ENCODE assay signal across 8 cellular contexts in genomic region chr4:56655627-56656345, GRCh38. TPM values are rescaled to one million over a fixed set of nuclear protein-coding genes. Genes with fewer than 3 reads are reported as not detected.
DNase-seq lines count a peak whose midpoint lies in the region; ATAC-seq, FAIRE-seq and TF ChIP-seq lines count a peak whose summit lies in the region.

No MANE protein-coding gene starts in this region.

- in situ Hi-C loops in HepG2 (cut with HindIII; ENCODE audit: extremely low pct_ligation_motif_present, low pct_unique_long_range_greater_than_20kb) = no loop called here

- H3K4me2 ChIP-seq in HepG2 (ENCODE audit: low read depth, low read length) = no peak overlapping the region

- BruUV-seq in HepG2 (replicated peaks; lab: Mats Ljungman, UMichigan) = no TSS peak

- no peak for FAIRE-seq in HepG2 (lab: Jason Lieb, UNC)

- no peak for TF ChIP-seq POLR2A in HepG2 (IDR thresholded peaks at IDR 0.05; ENCODE audit: insufficient read depth in 1 of 2, low read depth in 2 of 2, low read length in 2 of 2)

- DNase-seq in GDM1 (lab: John Stamatoyannopoulos, UW) = peak; percentile 37
- no peak for DNase-seq in SJSA1 (ENCODE audit: low read depth in 1 of 2, low spot score in 2 of 2)
- peak in 20 of 61 donors; percentile 9 to 71 (median 46) for DNase-seq in caudate nucleus (lab: John Stamatoyannopoulos, UW)
- no peak for DNase-seq in HepG2 (ENCODE audit: low spot score)
- peak in 1 of 2 donors; percentile 26 for DNase-seq in stimulated activated effector memory CD8-positive, alpha-beta T cell treated with anti-CD3 and anti-CD28 coated beads, Interleukin-12 subunit alpha, Interleukin-12 subunit beta, amount 100 ng/mL, for 72 hours (ENCODE audit: low spot score in 2 of 2)
- no peak for DNase-seq in HCEC 1CT

- H3K4me1 ChIP-seq in SJSA1 (replicated peaks) = peaks cover 15% of the 10 kb centered on the region
- H3K4me1 ChIP-seq in HepG2 (ENCODE audit: insufficient read depth, low read length) = no peaks in the 10 kb centered on the region

- ATAC-seq in HepG2 (peak; percentile 38), HG02588 (IDR thresholded peaks at IDR 0.05; ENCODE audit: unreplicated experiment) (no peak), HG03520 (IDR thresholded peaks at IDR 0.05; ENCODE audit: unreplicated experiment) (no peak)
- peak; percentile 54 for ATAC-seq in stimulated activated effector memory CD8-positive, alpha-beta T cell treated with anti-CD3 and anti-CD28 coated beads, Interleukin-12 subunit alpha, Interleukin-12 subunit beta, amount 100 ng/mL, for 72 hours

- H3K4me1 Mint-ChIP-seq in stimulated activated effector memory CD8-positive, alpha-beta T cell treated with anti-CD3 and anti-CD28 coated beads, Interleukin-12 subunit alpha, Interleukin-12 subunit beta, amount 100 ng/mL, for 72 hours = peaks cover 39% of the 10 kb centered on the region

- H3K27me3 ChIP-seq in SJSA1 (replicated peaks) (peaks cover 13% of the 10 kb centered on the region), HepG2 (ENCODE audit: control insufficient read depth in 1 of 2, insufficient read depth in 2 of 2, low read length in 2 of 2) (peaks cover 4 to 43% of the 10 kb centered on the region in 2 experiments)

- no peak overlapping the region for H3K9ac ChIP-seq in HepG2 (ENCODE audit: insufficient read depth, low read depth, low read length)

- H3K4me3 ChIP-seq in SJSA1 (peak overlapping the region; percentile 45), HepG2 (replicated peaks in 1 of 3; ENCODE audit: insufficient read depth in 1 of 3, low read depth in 2 of 3, low read length in 3 of 3) (no peak overlapping the region)

- POLR2A ChIA-PET in HepG2 (lab: Yijun Ruan, JAX) = no interaction called here

- H3K9me3 Mint-ChIP-seq in stimulated activated effector memory CD8-positive, alpha-beta T cell treated with anti-CD3 and anti-CD28 coated beads, Interleukin-12 subunit alpha, Interleukin-12 subunit beta, amount 100 ng/mL, for 72 hours = no peaks in the 10 kb centered on the region

- H3K36me3 ChIP-seq in SJSA1 (no peaks in the 10 kb centered on the region), HepG2 (replicated peaks in 1 of 2; ENCODE audit: control insufficient read depth in 1 of 2, insufficient read depth in 2 of 2, low read length in 2 of 2) (no peaks in the 10 kb centered on the region)

- peak overlapping the region; percentile 97 for H3K4me3 Mint-ChIP-seq in stimulated activated effector memory CD8-positive, alpha-beta T cell treated with anti-CD3 and anti-CD28 coated beads, Interleukin-12 subunit alpha, Interleukin-12 subunit beta, amount 100 ng/mL, for 72 hours

- no peaks in the 10 kb centered on the region for H4K20me1 ChIP-seq in HepG2 (ENCODE audit: insufficient read depth, low read length)

- WGBS in HepG2 (ENCODE audit: low lambda C conversion rate) = 57% methylated on average over 15 of the region's 79 CpGs

- TF ChIP-seq RAD21 in HepG2 (CRISPR knock-in tag; IDR thresholded peaks at IDR 0.05) = no peak

- intact Hi-C loops in HepG2 (cut with micrococcal nuclease; ENCODE audit: unreplicated experiment) = no loop called here

- TF ChIP-seq CTCF in HepG2 (CRISPR knock-in tag; IDR thresholded peaks at IDR 0.05) = no peak

- no peak overlapping the region for H3K27ac ChIP-seq in SJSA1
- H3K27ac ChIP-seq in caudate nucleus (ENCODE audit: low read depth, low read length) = peak overlapping the region; percentile 50
- no peak overlapping the region for H3K27ac ChIP-seq in HepG2 (ENCODE audit: extremely low read length, insufficient read depth, low read length)

- CTCF ChIA-PET in HepG2 (lab: Yijun Ruan, JAX; ENCODE audit: low intra/inter-chr PET ratio, low total read pairs) = no interaction called here

- no peaks in the 10 kb centered on the region for H3K9me3 ChIP-seq in SJSA1 (replicated peaks)
- H3K9me3 ChIP-seq in HepG2 (ENCODE audit: low read length) = no peaks in the 10 kb centered on the region

- no peaks in the 10 kb centered on the region for H3K79me2 ChIP-seq in HepG2 (ENCODE audit: insufficient read depth, low read length)

- no peak overlapping the region for H2AFZ ChIP-seq in HepG2 (ENCODE audit: low read length)

- no peak for TF ChIP-seq EP300 in HepG2 (IDR thresholded peaks at IDR 0.05; ENCODE audit: low read depth in 2 of 2, low read length in 2 of 2)
- TF ChIP-seq EP300 in HepG2 (CRISPR knock-in tag; IDR thresholded peaks at IDR 0.05; ENCODE audit: borderline replicate concordance) = no peak

- peak overlapping the region; percentile 96 for H3K27ac Mint-ChIP-seq in stimulated activated effector memory CD8-positive, alpha-beta T cell treated with anti-CD3 and anti-CD28 coated beads, Interleukin-12 subunit alpha, Interleukin-12 subunit beta, amount 100 ng/mL, for 72 hours

- peaks cover 56% of the 10 kb centered on the region for H3K36me3 Mint-ChIP-seq in stimulated activated effector memory CD8-positive, alpha-beta T cell treated with anti-CD3 and anti-CD28 coated beads, Interleukin-12 subunit alpha, Interleukin-12 subunit beta, amount 100 ng/mL, for 72 hours

TF ChIP-seq in HepG2, 621 proteins besides CTCF, POLR2A, EP300 and RAD21 (continues in another document):
- no peak for TF ChIP-seq ZNF138 (CRISPR knock-in tag; IDR thresholded peaks at IDR 0.05; ENCODE audit: low read depth)
- no peak for TF ChIP-seq SMC3 (IDR thresholded peaks at IDR 0.05; ENCODE audit: low read length)
- TF ChIP-seq NFIC (IDR thresholded peaks at IDR 0.05; ENCODE audit: low read length) = no peak
- TF ChIP-seq ZNF292 (CRISPR knock-in tag; IDR thresholded peaks at IDR 0.05; ENCODE audit: borderline replicate concordance, low read depth) = no peak
- no peak for TF ChIP-seq PCBP1 (IDR thresholded peaks at IDR 0.05; ENCODE audit: borderline replicate concordance, low read depth, low read length)
- no peak for TF ChIP-seq ZNF724P (CRISPR knock-in tag; IDR thresholded peaks at IDR 0.05; ENCODE audit: borderline replicate concordance)
- no peak for TF ChIP-seq KDM1A (CRISPR knock-in tag; IDR thresholded peaks at IDR 0.05)
- no peak for TF ChIP-seq RELA (CRISPR knock-in tag; IDR thresholded peaks at IDR 0.05)
- no peak for TF ChIP-seq ZSCAN22 (CRISPR knock-in tag; IDR thresholded peaks at IDR 0.05)
- TF ChIP-seq, protein P1, sequence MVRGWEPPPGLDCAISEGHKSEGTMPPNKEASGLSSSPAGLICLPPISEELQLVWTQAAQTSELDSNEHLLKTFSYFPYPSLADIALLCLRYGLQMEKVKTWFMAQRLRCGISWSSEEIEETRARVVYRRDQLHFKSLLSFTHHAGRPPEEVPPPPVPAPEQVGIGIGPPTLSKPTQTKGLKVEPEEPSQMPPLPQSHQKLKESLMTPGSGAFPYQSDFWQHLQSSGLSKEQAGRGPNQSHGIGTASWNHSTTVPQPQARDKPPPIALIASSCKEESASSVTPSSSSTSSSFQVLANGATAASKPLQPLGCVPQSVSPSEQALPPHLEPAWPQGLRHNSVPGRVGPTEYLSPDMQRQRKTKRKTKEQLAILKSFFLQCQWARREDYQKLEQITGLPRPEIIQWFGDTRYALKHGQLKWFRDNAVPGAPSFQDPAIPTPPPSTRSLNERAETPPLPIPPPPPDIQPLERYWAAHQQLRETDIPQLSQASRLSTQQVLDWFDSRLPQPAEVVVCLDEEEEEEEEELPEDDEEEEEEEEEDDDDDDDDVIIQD (CRISPR knock-in tag; IDR thresholded peaks at IDR 0.05; ENCODE audit: low read depth) = no peak

RNA-seq across cellular contexts. Expression of gene HOPX, which starts 25.3 kb away (rescaled TPM):
- total RNA-seq in SJSA1 (2014; rRNA removed; shearing (Covaris generic)) = 4.3 and 5.5 TPM in 2 replicates
- not detected in 2 replicates for total RNA-seq in HepG2 (2016; rRNA removed; fragmentation: Illumina TruSeq; extraction: Trizol)
- not detected in 2 replicates for total RNA-seq in HepG2 (2016; cell fraction: cytosol; rRNA removed; fragmentation: Illumina TruSeq; extraction: Trizol; ENCODE audit: low read depth)
- not detected in 2 replicates for total RNA-seq in HepG2 (2016; cell fraction: insoluble cytoplasmic fraction; rRNA removed; fragmentation: Illumina TruSeq; extraction: Trizol)
- total RNA-seq in HepG2 (2016; cell fraction: membrane; rRNA removed; fragmentation: Illumina TruSeq; extraction: Trizol) = not detected in 2 replicates
- not detected in 2 replicates for total RNA-seq in HepG2 (2016; cell fraction: nucleus; rRNA removed; fragmentation: Illumina TruSeq; extraction: Trizol)
- not detected in 2 replicates for polyA plus RNA-seq in HepG2 (2011; rRNA removed)
- polyA plus RNA-seq in HepG2 (2011; cell fraction: cytosol; rRNA removed) = not detected in 2 replicates
- not detected in 2 replicates for polyA plus RNA-seq in HepG2 (2011; cell fraction: nucleus; rRNA removed)
- not detected in 2 replicates for polyA plus RNA-seq in HepG2 (2012)
- not detected in 2 replicates for polyA plus RNA-seq in HepG2 (2016; cell fraction: cytosol; fragmentation: Illumina TruSeq; extraction: Trizol; ENCODE audit: low read depth)
- not detected in 2 replicates for polyA plus RNA-seq in HepG2 (2016; cell fraction: insoluble cytoplasmic fraction; fragmentation: Illumina TruSeq; extraction: Trizol; ENCODE audit: low read depth)
- not detected in 2 replicates for polyA plus RNA-seq in HepG2 (2016; cell fraction: membrane; fragmentation: Illumina TruSeq; extraction: Trizol; ENCODE audit: low read depth)
- polyA plus RNA-seq in HepG2 (2016; cell fraction: nucleus; fragmentation: Illumina TruSeq; extraction: Trizol; ENCODE audit: insufficient read depth, low read depth) = not detected in 2 replicates
- polyA minus RNA-seq in HepG2 (2011; rRNA and poly(A)+ RNA removed; ENCODE audit: low replicate concordance) = not detected in 2 replicates
- polyA minus RNA-seq in HepG2 (2011; cell fraction: cytosol; rRNA and poly(A)+ RNA removed) = not detected in 2 replicates
- not detected in 2 replicates for polyA minus RNA-seq in HepG2 (2011; cell fraction: nucleus; rRNA and poly(A)+ RNA removed)

Comparison
In these comparisons a context has a peak if more than half of its experiments do, and no peak if none do; other contexts are left out.
1. ATAC-seq: peak in HepG2 (single experiment) and stimulated activated effector memory CD8-positive, alpha-beta T cell treated with anti-CD3 and anti-CD28 coated beads, Interleukin-12 subunit alpha, Interleukin-12 subunit beta, amount 100 ng/mL, for 72 hours (single experiment); none in HG02588 (single experiment) and HG03520 (single experiment).